In genomic region chr1:44707959-44708831, GRCh38 we compare ENCODE assay signal across 9 cellular contexts. TPM values are rescaled to one million over a fixed set of nuclear protein-coding genes. Genes with fewer than 3 reads are reported as not detected.
DNase-seq lines count a peak whose midpoint lies in the region; ATAC-seq and TF ChIP-seq lines count a peak whose summit lies in the region.
"Had no signal": no experiment of that assay in that cellular context is flagged by ENCODE, and none has a peak within 500 bp of the region (broad histone marks: within the 10 kb centered on the region; RNA-seq: fewer than 3 reads in every experiment).

No MANE protein-coding gene starts in this region.

- TF ChIP-seq CTCF in foreskin fibroblast (IDR thresholded peaks at IDR 0.05; ENCODE audit: low read depth, low read length): peak; percentile 40

- peak overlapping the region; percentile 23 for H3K4me3 Mint-ChIP-seq in activated CD4-positive, alpha-beta memory T cell treated with anti-CD3 and anti-CD28 coated beads for 36 hours

- H3K4me3 ChIP-seq in foreskin fibroblast (ENCODE audit: low read depth in 1 of 2, low read length in 2 of 2) (no peak overlapping the region), trophoblast cell (ENCODE audit: low read depth, low read length) (no peak overlapping the region)

- H3K27ac ChIP-seq in trophoblast cell (ENCODE audit: low read depth, low read length): no peak overlapping the region

- no peak overlapping the region for H4K91ac ChIP-seq in trophoblast cell (ENCODE audit: low read depth, low read length)

- no peak overlapping the region for H3K23ac ChIP-seq in trophoblast cell (ENCODE audit: low read length)

- H3K9me3 Mint-ChIP-seq in activated CD4-positive, alpha-beta memory T cell treated with anti-CD3 and anti-CD28 coated beads for 36 hours: no peaks in the 10 kb centered on the region

- H3K27me3 Mint-ChIP-seq in activated CD4-positive, alpha-beta memory T cell treated with anti-CD3 and anti-CD28 coated beads for 36 hours: no peaks in the 10 kb centered on the region

- H3K27me3 ChIP-seq in trophoblast cell (ENCODE audit: insufficient read depth, low read length): no peaks in the 10 kb centered on the region

- no peak overlapping the region for H2AFZ ChIP-seq in trophoblast cell (ENCODE audit: insufficient read depth, low read length, poor library complexity)

- peak overlapping the region; percentile 1 for H3K27ac Mint-ChIP-seq in activated CD4-positive, alpha-beta memory T cell treated with anti-CD3 and anti-CD28 coated beads for 36 hours

- peaks cover 2 to 4% of the 10 kb centered on the region in 2 experiments for H3K4me1 ChIP-seq in trophoblast cell (ENCODE audit: control insufficient read depth in 1 of 2, insufficient read depth in 2 of 2, low read length in 2 of 2)

- H4K12ac ChIP-seq in trophoblast cell (ENCODE audit: low read depth, low read length): no peak overlapping the region

- H3K36me3 ChIP-seq in trophoblast cell (ENCODE audit: control insufficient read depth in 1 of 2, insufficient read depth in 2 of 2, low read length in 2 of 2): no peaks in the 10 kb centered on the region

- H3K79me2 ChIP-seq in trophoblast cell (ENCODE audit: control insufficient read depth, insufficient read depth, low read length, poor library complexity): no peaks in the 10 kb centered on the region

- peaks cover 15% of the 10 kb centered on the region for H3K4me1 Mint-ChIP-seq in activated CD4-positive, alpha-beta memory T cell treated with anti-CD3 and anti-CD28 coated beads for 36 hours (ENCODE audit: low read depth)

- no peak overlapping the region for H3K4ac ChIP-seq in trophoblast cell (ENCODE audit: low read depth, low read length)

- no peak overlapping the region for H2BK12ac ChIP-seq in trophoblast cell (ENCODE audit: low read length)

- H3K79me1 ChIP-seq in trophoblast cell (ENCODE audit: low read length): no peaks in the 10 kb centered on the region

- WGBS in trophoblast cell (ENCODE audit: extremely low coverage, insufficient coverage, insufficient read length): no CpG with 5 or more reads among the region's 15 CpGs

- DNase-seq in NCI-H1694 treated with DMSO at 0.1 percent for 48 hours (lab: John Stamatoyannopoulos, UW) (peak; percentile 13), NCI-H1694 (lab: John Stamatoyannopoulos, UW) (no peak), LoVo (ENCODE audit: low spot score) (peak; percentile 53), foreskin fibroblast (peak; percentile 37 to 76), trophoblast cell (peak; percentile 70 to 93), SW480 (ENCODE audit: low spot score) (no peak)
- peak; percentile 39 for DNase-seq in activated CD4-positive, alpha-beta memory T cell treated with anti-CD3 and anti-CD28 coated beads for 36 hours

- no peak overlapping the region for H3K18ac ChIP-seq in trophoblast cell (ENCODE audit: low read length)

- no peak overlapping the region for H3K4me2 ChIP-seq in trophoblast cell (ENCODE audit: low read length)

- H2BK120ac ChIP-seq in trophoblast cell (ENCODE audit: insufficient read depth, low read length, poor library complexity): no peak overlapping the region

- intact Hi-C loops in activated CD4-positive, alpha-beta memory T cell treated with anti-CD3 and anti-CD28 coated beads for 36 hours (cut with micrococcal nuclease): no loop called here

- no peak overlapping the region for H2BK5ac ChIP-seq in trophoblast cell (ENCODE audit: low read depth, low read length, poor library complexity)

- H3K9ac ChIP-seq in trophoblast cell (ENCODE audit: low read length): no peak overlapping the region

- H3K36me3 Mint-ChIP-seq in activated CD4-positive, alpha-beta memory T cell treated with anti-CD3 and anti-CD28 coated beads for 36 hours: no peaks in the 10 kb centered on the region

- POLR2A ChIA-PET in activated CD4-positive, alpha-beta memory T cell treated with anti-CD3 and anti-CD28 coated beads for 36 hours (lab: Charles Lee): no interaction called here

- H2AK5ac ChIP-seq in trophoblast cell (ENCODE audit: low read length): no peak overlapping the region

- ATAC-seq in HG02973 (IDR thresholded peaks at IDR 0.05; ENCODE audit: unreplicated experiment): no peak

- H4K8ac ChIP-seq in trophoblast cell (ENCODE audit: low read depth, low read length): no peak overlapping the region

- H3K9me3 ChIP-seq in trophoblast cell (ENCODE audit: insufficient read depth, low read depth, low read length): no peaks in the 10 kb centered on the region

- no peak overlapping the region for H3K14ac ChIP-seq in trophoblast cell (ENCODE audit: low read length)

- CTCF ChIA-PET in activated CD4-positive, alpha-beta memory T cell treated with anti-CD3 and anti-CD28 coated beads for 36 hours (lab: Charles Lee): interaction anchor here (0.7 to 1.9 kb wide), 5 partner anchors 9 to 56 kb away, joined by 3 to 6 read pairs (median 4); no protein-coding TSS in a partner anchor

RNA-seq across cellular contexts. Expression of gene RNU5D-1, which starts 22.8 kb away (rescaled TPM):
- not detected for total RNA-seq in activated CD4-positive, alpha-beta memory T cell treated with anti-CD3 and anti-CD28 coated beads for 36 hours
- not detected in 2 replicates for polyA plus RNA-seq in trophoblast cell (2013)
- polyA plus RNA-seq: adipose tissue had no signal

RNA-seq across cellular contexts. Expression of gene KIF2C, which starts 31.4 kb away (rescaled TPM):
- 100 to 1,000 TPM; 107 to 113 TPM for total RNA-seq in activated CD4-positive, alpha-beta memory T cell treated with anti-CD3 and anti-CD28 coated beads for 36 hours
- polyA plus RNA-seq in trophoblast cell (2013): 47.3 and 48.8 TPM in 2 replicates

RNA-seq across cellular contexts. Expression of gene ARMH1, which starts 33.7 kb away (rescaled TPM):
- 100 to 1,000 TPM; 134 to 141 TPM for total RNA-seq in activated CD4-positive, alpha-beta memory T cell treated with anti-CD3 and anti-CD28 coated beads for 36 hours
- 1.3 and 1.5 TPM in 2 replicates for polyA plus RNA-seq in trophoblast cell (2013)

RNA-seq across cellular contexts. Expression of gene TMEM53, which starts 33.9 kb away (rescaled TPM):
- 1 to 10 TPM; 5.1 to 6.5 TPM for total RNA-seq in activated CD4-positive, alpha-beta memory T cell treated with anti-CD3 and anti-CD28 coated beads for 36 hours
- 9.2 and 9.3 TPM in 2 replicates for polyA plus RNA-seq in trophoblast cell (2013)

Comparison
In these comparisons a context has a peak if more than half of its experiments do, and no peak if none do; other contexts are left out.
1. DNase-seq: peak in NCI-H1694 treated with DMSO at 0.1 percent for 48 hours (single experiment), LoVo (single experiment), activated CD4-positive, alpha-beta memory T cell treated with anti-CD3 and anti-CD28 coated beads for 36 hours (single experiment), foreskin fibroblast (2 of 2) and trophoblast cell (2 of 2); none in NCI-H1694 (single experiment) and SW480 (single experiment).